In genomic region chr7:118436663-118437062, GRCh38 we compare ENCODE assay signal across 1 cellular context.
TF ChIP-seq lines count a peak whose summit lies in the region.

No MANE protein-coding gene starts in this region.

TF ChIP-seq in GM23338, 12 proteins besides CTCF, POLR2A, EP300 and RAD21 (continued from another document):
- TF ChIP-seq REST (IDR thresholded peaks at IDR 0.05; ENCODE audit: unreplicated experiment) (no peak), POLR2AphosphoS5 (IDR thresholded peaks at IDR 0.05; ENCODE audit: low read depth) (no peak), ZNF331 (CRISPR knock-in tag; IDR thresholded peaks at IDR 0.05; ENCODE audit: low read depth) (no peak), ETS1 (IDR thresholded peaks at IDR 0.05) (no peak), EZH2 (IDR thresholded peaks at IDR 0.05; ENCODE audit: low read depth, unreplicated experiment) (no peak), JUNB (IDR thresholded peaks at IDR 0.05; ENCODE audit: unreplicated experiment) (no peak), EZH2phosphoT487 (IDR thresholded peaks at IDR 0.05; ENCODE audit: unreplicated experiment) (no peak), ZNF114 (CRISPR knock-in tag; IDR thresholded peaks at IDR 0.05) (no peak), ZNF462 (CRISPR knock-in tag; IDR thresholded peaks at IDR 0.05) (no peak), CREB1 (CRISPR knock-in tag; IDR thresholded peaks at IDR 0.05; ENCODE audit: low read depth) (no peak)
